8 cellular contexts compared by ENCODE assay signal in the genomic region with DNA sequence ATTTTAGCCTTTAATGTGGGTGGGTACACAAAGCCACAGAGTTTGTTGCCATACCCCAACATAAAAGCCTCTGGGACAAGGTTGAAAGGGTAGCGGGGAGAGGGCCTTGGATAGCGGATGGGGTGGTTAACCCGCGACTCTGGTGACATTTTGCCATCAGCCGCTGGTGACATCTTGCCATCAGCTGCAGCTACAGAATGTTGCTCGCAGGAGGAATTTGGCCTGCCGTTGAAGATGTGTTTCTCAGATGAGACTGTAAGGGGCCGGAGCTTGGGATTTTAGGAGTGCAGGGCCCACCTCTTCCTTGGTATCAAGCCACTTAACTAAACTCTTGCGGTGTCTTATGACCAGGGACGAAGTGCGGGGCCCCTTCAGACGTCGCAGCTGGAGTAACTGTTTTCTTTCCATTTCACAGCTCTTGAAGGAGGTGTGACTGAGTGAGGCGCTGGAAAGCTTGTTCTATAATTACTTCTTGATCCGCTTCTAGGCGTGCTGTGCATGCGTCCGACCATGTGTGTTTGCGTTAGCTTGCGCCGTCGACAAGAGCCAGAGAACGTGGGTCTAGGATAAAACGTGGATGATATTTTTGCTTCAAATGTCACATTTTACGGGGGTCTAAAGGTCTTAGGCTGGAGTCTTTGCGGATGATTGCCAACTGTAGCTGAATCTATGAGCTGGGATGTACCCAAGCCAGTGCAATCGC. TPM values are rescaled to one million over a fixed set of nuclear protein-coding genes. Genes with fewer than 3 reads are reported as not detected.
A peak's percentile ranks its signal among the peaks of the same experiment; 100 is the strongest.
DNase-seq lines count a peak whose midpoint lies in the region; ATAC-seq, FAIRE-seq and TF ChIP-seq lines count a peak whose summit lies in the region.

No MANE protein-coding gene starts in this region.

- peaks cover 9% of the 10 kb centered on the region for H3K4me1 Mint-ChIP-seq in activated naive CD8-positive, alpha-beta T cell treated with anti-CD3 and anti-CD28 coated beads, Interleukin-2, amount 50 U/mL, for 24 hours

- no peak overlapping the region for H3K27ac Mint-ChIP-seq in activated naive CD8-positive, alpha-beta T cell treated with anti-CD3 and anti-CD28 coated beads, Interleukin-2, amount 50 U/mL, for 24 hours

- H3K27ac ChIP-seq in keratinocyte (ENCODE audit: control insufficient read depth, insufficient read depth, low read length) (no peak overlapping the region), temporal lobe (ENCODE audit: low read depth, low read length) (peak overlapping the region; percentile 46)

- peak overlapping the region; percentile 67 for H3K9ac ChIP-seq in keratinocyte (ENCODE audit: control insufficient read depth, extremely low read depth, insufficient read depth, low read length)

- ATAC-seq in activated naive CD8-positive, alpha-beta T cell treated with anti-CD3 and anti-CD28 coated beads, Interleukin-2, amount 50 U/mL, for 24 hours = no peak

- no peaks in the 10 kb centered on the region for H3K36me3 ChIP-seq in keratinocyte (ENCODE audit: control insufficient read depth in 2 of 2, extremely low read depth in 1 of 2, insufficient read depth in 2 of 2, low read length in 2 of 2)

- no peaks in the 10 kb centered on the region for H3K79me2 ChIP-seq in keratinocyte (ENCODE audit: control insufficient read depth, insufficient read depth, low read length)

- H3K27me3 Mint-ChIP-seq in activated naive CD8-positive, alpha-beta T cell treated with anti-CD3 and anti-CD28 coated beads, Interleukin-2, amount 50 U/mL, for 24 hours = peaks cover 42% of the 10 kb centered on the region

- dilution Hi-C loops in keratinocyte (cut with MboI; ENCODE audit: extremely low pct_ligation_motif_present, low sequenced_read_pairs) = no loop called here

- no peaks in the 10 kb centered on the region for H4K20me1 ChIP-seq in keratinocyte (ENCODE audit: control insufficient read depth, extremely low read depth, insufficient read depth, low read length)

- no peaks in the 10 kb centered on the region for H3K9me3 ChIP-seq in keratinocyte (ENCODE audit: control insufficient read depth, low read depth, low read length)

- H3K9me3 Mint-ChIP-seq in activated naive CD8-positive, alpha-beta T cell treated with anti-CD3 and anti-CD28 coated beads, Interleukin-2, amount 50 U/mL, for 24 hours = peaks cover 6% of the 10 kb centered on the region

- peak overlapping the region; percentile 22 to 66 (median 49) for H3K4me3 ChIP-seq in keratinocyte (ENCODE audit: control insufficient read depth in 2 of 3, extremely low read depth in 1 of 3, insufficient read depth in 2 of 3, low read depth in 1 of 3, low read length in 3 of 3)

- no peaks in the 10 kb centered on the region for H3K36me3 Mint-ChIP-seq in activated naive CD8-positive, alpha-beta T cell treated with anti-CD3 and anti-CD28 coated beads, Interleukin-2, amount 50 U/mL, for 24 hours (ENCODE audit: low read depth)

- no peaks in the 10 kb centered on the region for H3K27me3 ChIP-seq in keratinocyte (ENCODE audit: control insufficient read depth, extremely low read depth, insufficient read depth, low read length)

- TF ChIP-seq CTCF in keratinocyte (optimal IDR thresholded peaks at IDR 0.05 in 1 of 3, IDR thresholded peaks at IDR 0.05 in 1 of 3, conservative IDR thresholded peaks at IDR 0.05 in 1 of 3; ENCODE audit: extremely low read depth in 1 of 3, insufficient read depth in 2 of 3, low read length in 3 of 3) = no peak

- H3K9me1 ChIP-seq in keratinocyte (ENCODE audit: control insufficient read depth, extremely low read depth, insufficient read depth, low read length) = no peaks in the 10 kb centered on the region

- no peak for FAIRE-seq in keratinocyte (lab: Jason Lieb, UNC)

- peaks cover 8% of the 10 kb centered on the region for H3K4me1 ChIP-seq in keratinocyte (ENCODE audit: control insufficient read depth, extremely low read depth, insufficient read depth, low read length)

- peak overlapping the region; percentile 82 for H2AFZ ChIP-seq in keratinocyte (ENCODE audit: control insufficient read depth, low read length)

- H3K4me2 ChIP-seq in keratinocyte (ENCODE audit: control insufficient read depth, extremely low read depth, insufficient read depth, low read depth, low read length) = peak overlapping the region; percentile 63

- peak overlapping the region; percentile 59 for H3K4me3 Mint-ChIP-seq in activated naive CD8-positive, alpha-beta T cell treated with anti-CD3 and anti-CD28 coated beads, Interleukin-2, amount 50 U/mL, for 24 hours

- DNase-seq in NCI-H82 (lab: John Stamatoyannopoulos, UW) = peak; percentile 44
- no peak for DNase-seq in NCI-H82 treated with DMSO at 0.1 percent for 48 hours (lab: John Stamatoyannopoulos, UW; ENCODE audit: unreplicated experiment)
- DNase-seq in activated naive CD8-positive, alpha-beta T cell treated with anti-CD3 and anti-CD28 coated beads, Interleukin-2, amount 50 U/mL, for 24 hours = no peak
- DNase-seq in keratinocyte (ENCODE audit: low read depth, low spot score) = no peak
- DNase-seq in RPMI8226 = no peak
- DNase-seq in hypothalamus (lab: John Stamatoyannopoulos, UW) = no peak
- no peak for DNase-seq in HuH-7.5 (ENCODE audit: low spot score)

RNA-seq across cellular contexts. Expression of a gene that starts 0.8 kb away (rescaled TPM):
- polyA plus RNA-seq in keratinocyte = 1.1 to 1.7 TPM (median 1.4 TPM) in 3 replicates
- 0.50 TPM for polyA plus RNA-seq in keratinocyte (2011; ENCODE audit: low read depth)
- polyA plus RNA-seq in keratinocyte (2011; cell fraction: cytosol; rRNA removed) = 0.56 and 0.70 TPM in 2 replicates
- 0.71 and 0.97 TPM in 2 replicates for polyA plus RNA-seq in keratinocyte (2011; cell fraction: nucleus; rRNA removed)
- polyA plus RNA-seq in keratinocyte (2012; ENCODE audit: low replicate concordance) = 0.93 and 1.2 TPM in 2 replicates
- 0.36 to 1.1 TPM (median 0.53 TPM) in 3 replicates for polyA minus RNA-seq in keratinocyte
- polyA minus RNA-seq in keratinocyte (2011; cell fraction: cytosol; rRNA and poly(A)+ RNA removed) = not detected
- polyA minus RNA-seq in keratinocyte (2011; cell fraction: nucleus; rRNA and poly(A)+ RNA removed) = 0.21 and 0.70 TPM in 2 replicates
- 20.9 TPM for total RNA-seq in temporal lobe
